In the genomic region with DNA sequence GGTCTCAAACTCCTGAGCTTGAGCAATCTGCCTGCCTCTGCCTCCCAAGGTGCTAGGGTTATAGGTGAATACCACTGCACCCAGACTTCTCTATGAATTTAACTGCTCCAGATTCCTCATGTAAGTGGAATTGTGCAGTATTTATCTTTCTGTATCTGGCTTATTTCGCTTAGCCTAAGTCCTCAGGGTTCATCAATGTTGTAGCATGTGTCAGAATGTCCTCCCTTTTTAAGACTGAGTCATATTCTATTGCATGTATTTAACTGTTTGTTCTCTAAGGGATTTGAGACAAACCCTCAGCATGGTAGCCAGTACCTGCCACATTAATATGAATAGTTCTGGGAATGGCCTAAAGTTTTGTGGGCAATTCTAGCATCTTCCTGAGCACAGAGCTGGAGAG, we compare ENCODE assay signal across 25 cellular contexts. TPM values are rescaled to one million over a fixed set of nuclear protein-coding genes. Genes with fewer than 3 reads are reported as not detected.
DNase-seq lines count a peak whose midpoint lies in the region; TF ChIP-seq lines count a peak whose summit lies in the region.
"Had no signal": no experiment of that assay in that cellular context is flagged by ENCODE, and none has a peak within 500 bp of the region (broad histone marks: within the 10 kb centered on the region; RNA-seq: fewer than 3 reads in every experiment).

No MANE protein-coding gene starts in this region.

- DNase-seq in AG04450 (ENCODE audit: low read depth, low spot score) (no peak), NCI-H226 (peak; percentile 46), kidney tubule cell (ENCODE audit: low spot score) (peak; percentile 9), NCI-H510A treated with DMSO at 0.1 percent for 48 hours (lab: John Stamatoyannopoulos, UW) (no peak), osteocyte (ENCODE audit: extremely low spot score, unreplicated experiment) (no peak), GM19238 (ENCODE audit: insufficient read length, low spot score) (no peak), NCI-H1436 treated with DMSO at 0.1 percent for 48 hours (lab: John Stamatoyannopoulos, UW) (no peak)
- DNase-seq: ACHN; activated CD4-positive, alpha-beta T cell treated with anti-CD3 and anti-CD28 coated beads for 1 hour; activated naive CD8-positive, alpha-beta T cell treated with anti-CD3 and anti-CD28 coated beads, Interleukin-2, amount 10 ng/mL, durations not matched to agents 7 days and 5 days; CD4-positive, CD25-positive, alpha-beta regulatory T cell; effector CD8-positive, alpha-beta T cell; foreskin melanocyte; kidney glomerular epithelial cell; NCI-H2227 treated with DMSO at 0.1 percent for 48 hours; psoas muscle; small intestine; stimulated activated CD4-positive, alpha-beta T cell treated with anti-CD3 and anti-CD28 coated beads, Interleukin-4, amount 100 ng/mL, for 24 hours; T1000; uterus had no signal

- no peak overlapping the region for H3K4me3 Mint-ChIP-seq in osteocyte (ENCODE audit: unreplicated experiment)
- H3K4me3 Mint-ChIP-seq: activated naive CD8-positive, alpha-beta T cell treated with anti-CD3 and anti-CD28 coated beads, Interleukin-2, amount 10 ng/mL, durations not matched to agents 7 days and 5 days; activated T-helper 1 cell treated with anti-CD3 and anti-CD28 coated beads, Interleukin-12 subunit alpha, Interleukin-12 subunit beta, Interleukin-2, Interleukin-4 antibody, amounts not matched to agents 30 ng/mL and 10 ng/mL and 1 ng/mL, durations not matched to agents 14 hours and 24 hours and 36 hours; CD4-positive, CD25-positive, alpha-beta regulatory T cell; mesothelial cell of epicardium; nephron had no signal

- CTCF ChIA-PET in AG04450 (lab: Charles Lee), result interaction anchor here (1.5 to 3.1 kb wide), 2 partner anchors 26 to 917 kb away, joined by 7 to 15 read pairs; no protein-coding TSS in a partner anchor

- no peaks in the 10 kb centered on the region for H3K36me3 Mint-ChIP-seq in osteocyte (ENCODE audit: unreplicated experiment)
- H3K36me3 Mint-ChIP-seq: activated naive CD8-positive, alpha-beta T cell treated with anti-CD3 and anti-CD28 coated beads, Interleukin-2, amount 10 ng/mL, durations not matched to agents 7 days and 5 days; CD4-positive, CD25-positive, alpha-beta regulatory T cell; mesothelial cell of epicardium had no signal

- no peaks in the 10 kb centered on the region for H3K27me3 Mint-ChIP-seq in osteocyte (ENCODE audit: unreplicated experiment)

- TF ChIP-seq CTCF in AG04450 (IDR thresholded peaks at IDR 0.05; ENCODE audit: low read depth, low read length) (no peak), osteocyte (IDR thresholded peaks at IDR 0.05) (no peak)

- no peaks in the 10 kb centered on the region for H3K27me3 ChIP-seq in AG04450 (ENCODE audit: control insufficient read depth, insufficient read depth, low read length)
- H3K27me3 ChIP-seq: uterus had no signal

- POLR2A ChIA-PET in AG04450 (lab: Yijun Ruan, JAX), result interaction anchor here (1.3 kb wide), 1 partner anchor 386 kb away, joined by 3 read pairs; no protein-coding TSS in a partner anchor

- no peaks in the 10 kb centered on the region for H3K9me3 Mint-ChIP-seq in osteocyte (ENCODE audit: unreplicated experiment)
- H3K9me3 Mint-ChIP-seq: activated naive CD8-positive, alpha-beta T cell treated with anti-CD3 and anti-CD28 coated beads, Interleukin-2, amount 10 ng/mL, durations not matched to agents 7 days and 5 days; activated T-helper 1 cell treated with anti-CD3 and anti-CD28 coated beads, Interleukin-12 subunit alpha, Interleukin-12 subunit beta, Interleukin-2, Interleukin-4 antibody, amounts not matched to agents 30 ng/mL and 10 ng/mL and 1 ng/mL, durations not matched to agents 14 hours and 24 hours and 36 hours; CD4-positive, CD25-positive, alpha-beta regulatory T cell; mesothelial cell of epicardium; nephron had no signal

- peaks cover 3% of the 10 kb centered on the region; the same call in 1 of the 2 replicates for H3K9me3 ChIP-seq in AG04450 (ENCODE audit: control insufficient read depth, insufficient read depth, low read length)
- H3K9me3 ChIP-seq: psoas muscle, uterus had no signal

- no peak overlapping the region for H3K4me3 ChIP-seq in AG04450 (ENCODE audit: low read depth, low read length)
- H3K4me3 ChIP-seq: GM12878, psoas muscle, uterus had no signal

- H3K27ac ChIP-seq in AG04450 (ENCODE audit: low read depth, low read length) (peak overlapping the region; percentile 33), cingulate gyrus (ENCODE audit: low read depth, low read length) (peak overlapping the region; percentile 21)
- H3K27ac ChIP-seq: psoas muscle had no signal

- peaks cover 48% of the 10 kb centered on the region for H3K4me1 Mint-ChIP-seq in osteocyte (ENCODE audit: unreplicated experiment)
- H3K4me1 Mint-ChIP-seq: activated naive CD8-positive, alpha-beta T cell treated with anti-CD3 and anti-CD28 coated beads, Interleukin-2, amount 10 ng/mL, durations not matched to agents 7 days and 5 days had no signal

- H3K27ac Mint-ChIP-seq in osteocyte (ENCODE audit: unreplicated experiment), result no peak overlapping the region
- H3K27ac Mint-ChIP-seq: activated naive CD8-positive, alpha-beta T cell treated with anti-CD3 and anti-CD28 coated beads, Interleukin-2, amount 10 ng/mL, durations not matched to agents 7 days and 5 days; activated T-helper 1 cell treated with anti-CD3 and anti-CD28 coated beads, Interleukin-12 subunit alpha, Interleukin-12 subunit beta, Interleukin-2, Interleukin-4 antibody, amounts not matched to agents 30 ng/mL and 10 ng/mL and 1 ng/mL, durations not matched to agents 14 hours and 24 hours and 36 hours; CD4-positive, CD25-positive, alpha-beta regulatory T cell; mesothelial cell of epicardium; nephron had no signal

RNA-seq across cellular contexts. Expression of gene TUT7, which starts 53.9 kb away (rescaled TPM):
- 25.7 and 31.8 TPM in 2 replicates for polyA plus RNA-seq in AG04450 (2011; rRNA removed)
- polyA minus RNA-seq in AG04450 (2011; rRNA and poly(A)+ RNA removed), result 26.8 and 52.0 TPM in 2 replicates
- total RNA-seq in osteocyte, result 24.8 and 30.2 TPM in 2 replicates

Comparison
In these comparisons a context has a peak if more than half of its experiments do, and no peak if none do; other contexts are left out.
1. DNase-seq: peak in NCI-H226 (single experiment) and kidney tubule cell (single experiment); none in AG04450 (single experiment), NCI-H510A treated with DMSO at 0.1 percent for 48 hours (single experiment), osteocyte (single experiment), GM19238 (single experiment) and NCI-H1436 treated with DMSO at 0.1 percent for 48 hours (single experiment).